Comparison of ENCODE assay signal across 8 cellular contexts in genomic region chr18:21955757-21956652, GRCh38.
DNase-seq lines count a peak whose midpoint lies in the region; ATAC-seq and TF ChIP-seq lines count a peak whose summit lies in the region.

No MANE protein-coding gene starts in this region.

- no peak for TF ChIP-seq POLR2A in upper lobe of left lung (IDR thresholded peaks at IDR 0.05)

- H3K4me3 ChIP-seq in KMS-11 (IDR thresholded peaks at IDR 0.05; ENCODE audit: insufficient read depth, low read depth, low read length) (no peak overlapping the region), parathyroid adenoma (ENCODE audit: low read depth, low read length) (no peak overlapping the region), upper lobe of left lung (no peak overlapping the region)

- peak; percentile 93 for ATAC-seq in GM21825 (IDR thresholded peaks at IDR 0.05; ENCODE audit: unreplicated experiment)
- ATAC-seq in upper lobe of left lung (ENCODE audit: low FRiP score in 2 of 2) = peak; percentile 89 to 92

- H2AFZ ChIP-seq in KMS-11 (ENCODE audit: low read depth) (no peak overlapping the region), parathyroid adenoma (no peak overlapping the region)

- H4K20me1 ChIP-seq in KMS-11 (ENCODE audit: insufficient read depth) = no peaks in the 10 kb centered on the region

- H3K9ac ChIP-seq in KMS-11 (no peak overlapping the region), parathyroid adenoma (no peak overlapping the region)

- H3K27ac ChIP-seq in KMS-11 (no peak overlapping the region), parathyroid adenoma (no peak overlapping the region), upper lobe of left lung (no peak overlapping the region)

- no peaks in the 10 kb centered on the region for H3K36me3 ChIP-seq in KMS-11 (ENCODE audit: insufficient read depth)
- no peaks in the 10 kb centered on the region for H3K36me3 ChIP-seq in parathyroid adenoma (ENCODE audit: control insufficient read depth, insufficient read depth, low read length)
- no peaks in the 10 kb centered on the region for H3K36me3 ChIP-seq in upper lobe of left lung

- H3K27me3 ChIP-seq in KMS-11 (ENCODE audit: insufficient read depth, low read depth) = no peaks in the 10 kb centered on the region
- no peaks in the 10 kb centered on the region for H3K27me3 ChIP-seq in parathyroid adenoma (ENCODE audit: control insufficient read depth, insufficient read depth, low read length)
- no peaks in the 10 kb centered on the region for H3K27me3 ChIP-seq in upper lobe of left lung

- 41 to 43% methylated on average over 8 of the region's 8 CpGs for WGBS in upper lobe of left lung, 2 donors

- no peak for TF ChIP-seq EP300 in upper lobe of left lung (IDR thresholded peaks at IDR 0.05)

- H3K9me3 ChIP-seq in parathyroid adenoma (ENCODE audit: control insufficient read depth, low read length) = no peaks in the 10 kb centered on the region
- no peaks in the 10 kb centered on the region for H3K9me3 ChIP-seq in upper lobe of left lung

- TF ChIP-seq CTCF in KMS-11 (conservative IDR thresholded peaks at IDR 0.05; ENCODE audit: low read depth, low read length) (peak; percentile 96), parathyroid adenoma (IDR thresholded peaks at IDR 0.05) (peak; percentile 84), upper lobe of left lung (IDR thresholded peaks at IDR 0.05) (peak; percentile 65 to 85 (median 76))

- no peaks in the 10 kb centered on the region for H3K79me2 ChIP-seq in KMS-11 (ENCODE audit: insufficient read depth, low read depth)
- no peaks in the 10 kb centered on the region for H3K79me2 ChIP-seq in parathyroid adenoma

- peak; percentile 81 for DNase-seq in GM03348 (ENCODE audit: low spot score)
- peak; percentile 39 for DNase-seq in SHP77 treated with DMSO at 0.1 percent for 48 hours (lab: John Stamatoyannopoulos, UW)
- DNase-seq in activated effector memory CD4-positive, alpha-beta T cell treated with anti-CD3 and anti-CD28 coated beads, Interleukin-2, amount 50 U/mL, for 16 hours = peak; percentile 94
- peak; percentile 68 for DNase-seq in germinal center (ENCODE audit: low spot score)
- peak in 1 of 2 donors; percentile 73 for DNase-seq in upper lobe of left lung

- no peak overlapping the region for H3K4me2 ChIP-seq in KMS-11
- H3K4me2 ChIP-seq in parathyroid adenoma (ENCODE audit: low read length) = no peak overlapping the region

- H3K4me1 ChIP-seq in KMS-11 (ENCODE audit: low read depth, poor library complexity, severe bottlenecking) (no peaks in the 10 kb centered on the region), parathyroid adenoma (no peaks in the 10 kb centered on the region), upper lobe of left lung (no peaks in the 10 kb centered on the region)
